In genomic region chr4:161403781-161404180, GRCh38 we compare ENCODE assay signal across 3 cellular contexts.
TF ChIP-seq lines count a peak whose summit lies in the region.

No MANE protein-coding gene starts in this region.

TF ChIP-seq in GM23338, 12 proteins besides CTCF, POLR2A, EP300 and RAD21 (continued from another document):
- TF ChIP-seq POLR2AphosphoS5 (IDR thresholded peaks at IDR 0.05; ENCODE audit: low read depth), result no peak
- TF ChIP-seq ZNF114 (CRISPR knock-in tag; IDR thresholded peaks at IDR 0.05), result no peak
- TF ChIP-seq JUNB (IDR thresholded peaks at IDR 0.05; ENCODE audit: unreplicated experiment), result no peak
- TF ChIP-seq ETS1 (IDR thresholded peaks at IDR 0.05), result no peak
- no peak for TF ChIP-seq STAT1 (IDR thresholded peaks at IDR 0.05; ENCODE audit: unreplicated experiment)

TF ChIP-seq in WTC11, 78 proteins besides CTCF, POLR2A, EP300 and RAD21 (continued from another document):
- no peak for TF ChIP-seq ARID4B (CRISPR knock-in tag; IDR thresholded peaks at IDR 0.05; ENCODE audit: borderline replicate concordance)
- no peak for TF ChIP-seq SOX15 (CRISPR knock-in tag; IDR thresholded peaks at IDR 0.05)
- TF ChIP-seq CDX4 (CRISPR knock-in tag; IDR thresholded peaks at IDR 0.05; ENCODE audit: borderline replicate concordance), result no peak
- TF ChIP-seq CREB1 (CRISPR knock-in tag; IDR thresholded peaks at IDR 0.05), result no peak
- TF ChIP-seq ZNF138 (CRISPR knock-in tag; conservative IDR thresholded peaks at IDR 0.05), result no peak
- no peak for TF ChIP-seq E2F4 (CRISPR knock-in tag; IDR thresholded peaks at IDR 0.05; ENCODE audit: borderline replicate concordance, low read depth)
- no peak for TF ChIP-seq SMAD4 (CRISPR knock-in tag; IDR thresholded peaks at IDR 0.05)
- TF ChIP-seq ZNF232 (CRISPR knock-in tag; IDR thresholded peaks at IDR 0.05), result no peak
- TF ChIP-seq IRF2 (CRISPR knock-in tag; IDR thresholded peaks at IDR 0.05; ENCODE audit: borderline replicate concordance, low read depth), result no peak
- no peak for TF ChIP-seq ZNF396 (CRISPR knock-in tag; IDR thresholded peaks at IDR 0.05; ENCODE audit: borderline replicate concordance)
- no peak for TF ChIP-seq GRHL2 (CRISPR knock-in tag; IDR thresholded peaks at IDR 0.05; ENCODE audit: insufficient replicate concordance, severe bottlenecking)
- no peak for TF ChIP-seq E2F5 (CRISPR knock-in tag; IDR thresholded peaks at IDR 0.05)

TF ChIP-seq in H1, 55 proteins besides CTCF, POLR2A, EP300 and RAD21 (continued from another document):
- no peak for TF ChIP-seq FOSL1 (IDR thresholded peaks at IDR 0.05; ENCODE audit: insufficient read depth, low read depth, low read length)
- no peak for TF ChIP-seq CEBPB (IDR thresholded peaks at IDR 0.05; ENCODE audit: low read depth, low read length)
- TF ChIP-seq RFX5 (IDR thresholded peaks at IDR 0.05; ENCODE audit: borderline replicate concordance, low read depth, low read length), result no peak
- TF ChIP-seq HDAC2 (IDR thresholded peaks at IDR 0.05; ENCODE audit: borderline replicate concordance in 1 of 2, low read depth in 2 of 2, low read length in 2 of 2), result no peak
- no peak for TF ChIP-seq KDM1A (IDR thresholded peaks at IDR 0.05; ENCODE audit: borderline replicate concordance, low read length)
- no peak for TF ChIP-seq GTF2F1 (IDR thresholded peaks at IDR 0.05; ENCODE audit: borderline replicate concordance, low read depth, low read length)
- TF ChIP-seq TAF1 (IDR thresholded peaks at IDR 0.05; ENCODE audit: low read depth, low read length), result no peak
- no peak for TF ChIP-seq JUND (IDR thresholded peaks at IDR 0.05; ENCODE audit: low read length)
- no peak for TF ChIP-seq CBX5 (IDR thresholded peaks at IDR 0.05; ENCODE audit: low read depth, low read length)
